In the genomic region with DNA sequence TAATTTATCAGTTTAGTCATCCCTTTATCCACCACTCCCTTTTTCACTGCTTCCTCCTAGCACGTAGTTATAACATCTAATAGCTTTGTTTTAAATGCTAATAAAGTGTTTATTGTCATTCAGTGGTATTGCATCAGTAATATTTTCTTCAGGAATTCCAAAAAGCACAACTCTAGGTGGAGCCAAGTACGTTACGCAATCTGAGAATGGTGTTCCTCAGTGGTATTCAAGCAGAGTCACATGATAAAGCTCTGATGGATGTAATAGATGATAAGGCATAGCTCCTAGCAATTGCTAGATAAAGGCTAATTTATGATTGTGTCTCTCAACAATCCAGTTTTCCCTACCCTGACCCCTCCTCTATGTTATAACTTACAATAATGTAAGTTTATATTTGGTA, we compare ENCODE assay signal across 15 cellular contexts.
"Had no signal": no experiment of that assay in that cellular context is flagged by ENCODE, and none has a peak within 500 bp of the region (broad histone marks: within the 10 kb centered on the region; RNA-seq: fewer than 3 reads in every experiment).

No MANE protein-coding gene starts in this region.

- H3K4me1 ChIP-seq: colonic mucosa, esophagus squamous epithelium, parathyroid adenoma, right atrium auricular region, stomach had no signal

- H3K4me2 ChIP-seq: SK-N-SH had no signal

- H3K36me3 ChIP-seq: colonic mucosa, esophagus squamous epithelium, right atrium auricular region, stomach had no signal

- H3K79me2 ChIP-seq: parathyroid adenoma had no signal

- ATAC-seq: left ventricle myocardium superior; mucosa of descending colon; naive thymus-derived CD8-positive, alpha-beta T cell had no signal

- H3K9ac ChIP-seq: parathyroid adenoma, SK-N-SH had no signal

- H3K27me3 ChIP-seq: colonic mucosa, esophagus squamous epithelium, right atrium auricular region, stomach had no signal

- H3K9me3 ChIP-seq: colonic mucosa, esophagus squamous epithelium, mucosa of descending colon, right atrium auricular region, SK-N-SH, stomach had no signal

- H3K27ac ChIP-seq: colonic mucosa, esophagus squamous epithelium, parathyroid adenoma, right atrium auricular region, stomach had no signal

- DNase-seq: activated CD4-positive, CD25-positive, alpha-beta regulatory T cell treated with anti-CD3 and anti-CD28 coated beads, Interleukin-2, amount 50 U/mL, for 72 hours; activated naive CD4-positive, alpha-beta T cell treated with Interleukin-2 at 50 U/mL for 16 hours; activated T-cell treated with anti-CD3 and anti-CD28 coated beads for 4 hours; caudate nucleus; colonic mucosa; esophagus squamous epithelium; hypothalamus; kidney glomerular epithelial cell; left ventricle myocardium superior; mucosa of descending colon; naive thymus-derived CD8-positive, alpha-beta T cell; SK-N-SH; stomach had no signal

- H2AFZ ChIP-seq: parathyroid adenoma had no signal

- H3K4me3 ChIP-seq: colonic mucosa, esophagus squamous epithelium, mucosa of descending colon, right atrium auricular region, stomach had no signal
